12 cellular contexts compared by ENCODE assay signal in genomic region chr7:451255-452229, GRCh38.
DNase-seq lines count a peak whose midpoint lies in the region; ATAC-seq and TF ChIP-seq lines count a peak whose summit lies in the region.
"Had no signal": no experiment of that assay in that cellular context is flagged by ENCODE, and none has a peak within 500 bp of the region (broad histone marks: within the 10 kb centered on the region; RNA-seq: fewer than 3 reads in every experiment).

No MANE protein-coding gene starts in this region.

- H3K4me3 Mint-ChIP-seq in activated naive CD8-positive, alpha-beta T cell treated with anti-CD3 and anti-CD28 coated beads for 36 hours, result peak overlapping the region; percentile 36
- H3K4me3 Mint-ChIP-seq: neural crest cell had no signal

- no peak overlapping the region for H3K14ac ChIP-seq in mesenchymal stem cell (ENCODE audit: low read length in 2 of 2)

- peaks cover 3% of the 10 kb centered on the region for H3K27me3 Mint-ChIP-seq in activated naive CD8-positive, alpha-beta T cell treated with anti-CD3 and anti-CD28 coated beads for 36 hours

- H3K4me3 ChIP-seq in GM23248 (no peak overlapping the region; the same call in 1 of the 2 replicates), mesenchymal stem cell (ENCODE audit: insufficient read depth in 1 of 2, low read depth in 1 of 2, low read length in 2 of 2) (no peak overlapping the region), lower leg skin (ENCODE audit: low read depth, poor library complexity, severe bottlenecking) (no peak overlapping the region)

- peak overlapping the region in 1 of 2 experiments; percentile 29 for H3K4ac ChIP-seq in mesenchymal stem cell (ENCODE audit: low read depth in 1 of 2, low read length in 2 of 2)

- H3K27ac ChIP-seq in GM23248 (no peak overlapping the region), mesenchymal stem cell (ENCODE audit: low read length, poor library complexity, severe bottlenecking) (no peak overlapping the region)

- no peaks in the 10 kb centered on the region for H3F3A ChIP-seq in GM23248 (ENCODE audit: insufficient read depth)

- no peaks in the 10 kb centered on the region for H3K36me3 ChIP-seq in GM23248 (ENCODE audit: low read depth)
- no peaks in the 10 kb centered on the region for H3K36me3 ChIP-seq in mesenchymal stem cell (ENCODE audit: control insufficient read depth in 1 of 2, insufficient read depth in 2 of 2, low read depth in 1 of 2, low read length in 2 of 2)

- intact Hi-C loops in lower leg skin (cut with DNase I; ENCODE audit: low total_unique reads), result no loop called here

- peak overlapping the region in 1 of 2 experiments; percentile 45 for H2BK12ac ChIP-seq in mesenchymal stem cell (ENCODE audit: low read length in 2 of 2)

- H3K4me1 Mint-ChIP-seq in activated naive CD8-positive, alpha-beta T cell treated with anti-CD3 and anti-CD28 coated beads for 36 hours, result peaks cover 14% of the 10 kb centered on the region

- peak overlapping the region; percentile 77 for H2BK120ac ChIP-seq in mesenchymal stem cell (ENCODE audit: low read depth, low read length)

- no peaks in the 10 kb centered on the region for H3K9me2 ChIP-seq in GM23248 (ENCODE audit: insufficient read depth)

- H2AFZ ChIP-seq in GM23248, result peak overlapping the region; percentile 48; the same call in 1 of the 2 replicates
- H2AFZ ChIP-seq in mesenchymal stem cell (ENCODE audit: low read depth, low read length), result no peak overlapping the region

- in situ Hi-C loops in GM23248 (cut with MboI), result no loop called here

- peak overlapping the region; percentile 44 for H3K27ac Mint-ChIP-seq in activated naive CD8-positive, alpha-beta T cell treated with anti-CD3 and anti-CD28 coated beads for 36 hours

- TF ChIP-seq POLR2A in lower leg skin (IDR thresholded peaks at IDR 0.05), result no peak

- H3K9ac ChIP-seq in GM23248 (no peak overlapping the region), mesenchymal stem cell (ENCODE audit: low read length) (no peak overlapping the region)

- H2BK5ac ChIP-seq in mesenchymal stem cell (ENCODE audit: low read depth, low read length, poor library complexity, severe bottlenecking), result no peak overlapping the region

- H4K8ac ChIP-seq in mesenchymal stem cell (ENCODE audit: low read length), result no peak overlapping the region

- no peak for ATAC-seq in HG03432 (IDR thresholded peaks at IDR 0.05; ENCODE audit: unreplicated experiment)
- ATAC-seq: Right ventricle myocardium inferior had no signal

- DNase-seq in A172 (ENCODE audit: low spot score) (peak; percentile 42), GM23248 (no peak), mesenchymal stem cell (no peak), medulla oblongata (ENCODE audit: extremely low spot score) (no peak), lower leg skin (ENCODE audit: low spot score in 2 of 2) (no peak)
- no peak for DNase-seq in activated naive CD8-positive, alpha-beta T cell treated with anti-CD3 and anti-CD28 coated beads for 36 hours
- no peak for DNase-seq in activated CD4-positive, CD25-positive, alpha-beta regulatory T cell (lab: John Stamatoyannopoulos, UW)
- DNase-seq: erythroblast, NCI-H446 had no signal

- no peaks in the 10 kb centered on the region for H4K20me1 ChIP-seq in GM23248 (ENCODE audit: insufficient read depth)

- TF ChIP-seq CTCF in lower leg skin (IDR thresholded peaks at IDR 0.05), result no peak

- H3K9me3 ChIP-seq in GM23248 (ENCODE audit: low read depth) (no peaks in the 10 kb centered on the region), mesenchymal stem cell (ENCODE audit: control insufficient read depth, low read length) (no peaks in the 10 kb centered on the region)

- H2BK15ac ChIP-seq in mesenchymal stem cell (ENCODE audit: low read depth, poor library complexity, severe bottlenecking), result peak overlapping the region; percentile 8

- H3K79me1 ChIP-seq in mesenchymal stem cell (replicated peaks; ENCODE audit: low read length, poor library complexity, severe bottlenecking), result no peaks in the 10 kb centered on the region

- no peaks in the 10 kb centered on the region for H3K79me2 ChIP-seq in GM23248 (ENCODE audit: insufficient read depth)

- peak overlapping the region in 1 of 2 experiments; percentile 16 for H3K18ac ChIP-seq in mesenchymal stem cell (ENCODE audit: low read depth in 1 of 2, low read length in 2 of 2)

- no peaks in the 10 kb centered on the region for H3K4me1 ChIP-seq in GM23248 (ENCODE audit: insufficient read depth)
- H3K4me1 ChIP-seq in mesenchymal stem cell (ENCODE audit: control insufficient read depth, insufficient read depth, low read depth, low read length), result peaks cover 38% of the 10 kb centered on the region

- no peak overlapping the region for H2AK5ac ChIP-seq in mesenchymal stem cell (ENCODE audit: low read length, severe bottlenecking)

- 33 to 39% methylated on average over 17 to 24 of the region's 24 CpGs for WGBS in GM23248 (ENCODE audit: low coverage in 1 of 2, low lambda C conversion rate in 2 of 2, missing lambda C conversion rate in 2 of 2), 2 experiments
- WGBS in mesenchymal stem cell, result 30% methylated on average over 23 of the region's 24 CpGs
- 39 to 49% methylated on average over 22 to 24 of the region's 24 CpGs for WGBS in lower leg skin, 2 donors

- H3K23ac ChIP-seq in mesenchymal stem cell (ENCODE audit: low read length in 2 of 2), result no peak overlapping the region

- H3K27me3 ChIP-seq in GM23248 (replicated peaks; ENCODE audit: insufficient read depth) (peaks cover 30% of the 10 kb centered on the region), mesenchymal stem cell (ENCODE audit: control insufficient read depth in 1 of 2, insufficient read depth in 1 of 2, low read length in 2 of 2) (peaks cover 26 to 59% of the 10 kb centered on the region in 2 experiments)

- H3K9me3 Mint-ChIP-seq in activated naive CD8-positive, alpha-beta T cell treated with anti-CD3 and anti-CD28 coated beads for 36 hours, result no peaks in the 10 kb centered on the region
- H3K9me3 Mint-ChIP-seq: neural crest cell had no signal

- H4K91ac ChIP-seq in mesenchymal stem cell (ENCODE audit: low read length), result peak overlapping the region; percentile 85

- no peaks in the 10 kb centered on the region for H3K36me3 Mint-ChIP-seq in activated naive CD8-positive, alpha-beta T cell treated with anti-CD3 and anti-CD28 coated beads for 36 hours

- H3K4me2 ChIP-seq in GM23248 (ENCODE audit: unreplicated experiment), result peak overlapping the region; percentile 32
- peak overlapping the region; percentile 24 for H3K4me2 ChIP-seq in mesenchymal stem cell (ENCODE audit: low read length, poor library complexity, severe bottlenecking)
